23 cellular contexts compared by ENCODE assay signal in genomic region chr11:26958650-26959049, GRCh38. TPM values are rescaled to one million over a fixed set of nuclear protein-coding genes. Genes with fewer than 3 reads are reported as not detected.
"Had no signal": no experiment of that assay in that cellular context is flagged by ENCODE, and none has a peak within 500 bp of the region (broad histone marks: within the 10 kb centered on the region; RNA-seq: fewer than 3 reads in every experiment).

No MANE protein-coding gene starts in this region.

- H3K9me3 ChIP-seq: adrenal gland, SJSA1 had no signal

- H3K27ac ChIP-seq: adrenal gland, SJSA1 had no signal

- H3K36me3 ChIP-seq: adrenal gland, SJSA1 had no signal

- DNase-seq: activated B cell treated with CpG ODN at 0.5 μM for 24 hours; activated CD4-positive, alpha-beta memory T cell treated with anti-CD3 and anti-CD28 coated beads for 36 hours; activated CD4-positive, alpha-beta T cell treated with anti-CD3 and anti-CD28 coated beads, Interleukin-2, amount 10 ng/mL, durations not matched to agents 7 days and 5 days; activated CD8-positive, alpha-beta memory T cell treated with anti-CD3 and anti-CD28 coated beads for 24 hours; activated effector memory CD4-positive, alpha-beta T cell treated with anti-CD3 and anti-CD28 coated beads, Interleukin-2, amount 50 U/mL, for 16 hours; activated naive CD4-positive, alpha-beta T cell treated with anti-CD3 and anti-CD28 coated beads, Interleukin-2, amount 50 U/mL, for 16 hours; activated naive CD8-positive, alpha-beta T cell treated with anti-CD3 and anti-CD28 coated beads, Interleukin-2, amount 10 ng/mL, durations not matched to agents 7 days and 5 days; activated T-cell treated with anti-CD3 and anti-CD28 coated beads, Interleukin-2, amount 50 U/mL, for 4 hours; adrenal gland; anterior cingulate cortex; cerebellar nuclear complex; Kasumi-1; KBM-7; NCI-H1092; NCI-H1417 treated with DMSO at 0.1 percent for 48 hours; NCI-H1694; NCI-H2029; NCI-H345; NCI-H510A; NCI-H526 treated with DMSO at 0.1 percent for 48 hours; PC-3; SHP77 had no signal

- H3K4me1 ChIP-seq: adrenal gland had no signal

- H3K4me3 ChIP-seq: adrenal gland, SJSA1 had no signal

- H3K27me3 ChIP-seq: adrenal gland, SJSA1 had no signal

- ATAC-seq: activated T-cell treated with anti-CD3 and anti-CD28 coated beads, Interleukin-2, amount 50 U/mL, for 4 hours; PC-3 had no signal

RNA-seq across cellular contexts. Expression of gene FIBIN, which starts 35.3 kb away (rescaled TPM):
- total RNA-seq: activated B cell treated with CpG ODN at 0.5 μM for 24 hours; activated CD4-positive, alpha-beta memory T cell treated with anti-CD3 and anti-CD28 coated beads for 36 hours; activated CD4-positive, alpha-beta T cell treated with anti-CD3 and anti-CD28 coated beads, Interleukin-2, amount 10 ng/mL, durations not matched to agents 7 days and 5 days; activated naive CD8-positive, alpha-beta T cell treated with anti-CD3 and anti-CD28 coated beads, Interleukin-2, amount 10 ng/mL, durations not matched to agents 7 days and 5 days; activated T-cell treated with anti-CD3 and anti-CD28 coated beads, Interleukin-2, amount 50 U/mL, for 4 hours; PC-3 had no signal
